ENCODE assay signal across 13 cellular contexts in the genomic region with DNA sequence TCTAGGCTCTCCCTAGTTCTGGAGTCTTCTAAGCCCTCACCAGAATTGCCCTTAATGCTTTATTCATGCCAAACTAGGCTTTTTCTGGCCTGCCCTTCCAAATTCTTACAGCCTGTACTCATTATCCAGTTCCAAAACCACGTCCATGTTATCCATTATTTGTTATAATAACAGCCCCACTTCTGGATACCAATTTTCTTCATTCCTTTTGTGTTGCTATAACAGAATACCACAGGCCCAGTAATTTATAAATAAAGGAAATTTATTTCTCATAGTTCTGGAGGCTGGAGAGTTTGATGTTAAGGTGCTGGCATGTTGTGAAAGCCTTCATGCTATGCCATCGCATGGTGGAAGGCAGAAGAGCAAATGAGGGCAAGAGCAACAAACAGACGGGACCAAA.
DNase-seq lines count a peak whose midpoint lies in the region; ATAC-seq and TF ChIP-seq lines count a peak whose summit lies in the region.
"Had no signal": no experiment of that assay in that cellular context is flagged by ENCODE, and none has a peak within 500 bp of the region (broad histone marks: within the 10 kb centered on the region; RNA-seq: fewer than 3 reads in every experiment).

No MANE protein-coding gene starts in this region.

- peak; percentile 64 for DNase-seq in GM04503 (ENCODE audit: low read depth)
- DNase-seq in ascending aorta (ENCODE audit: low spot score in 2 of 2), result no peak
- peak; percentile 10 for DNase-seq in fibroblast of gingiva (ENCODE audit: low read depth)
- no peak for DNase-seq in Karpas-422
- DNase-seq in brain microvascular endothelial cell, result no peak
- no peak for DNase-seq in DMS114 treated with DMSO at 0.1 percent for 48 hours (lab: John Stamatoyannopoulos, UW; ENCODE audit: unreplicated experiment)
- DNase-seq: AML-193; CD4-positive, CD25-positive, alpha-beta regulatory T cell; GOT3; H9 had no signal

- intact Hi-C loops in ascending aorta (cut with DNase I), result no loop called here

- no peaks in the 10 kb centered on the region for H4K20me1 ChIP-seq in Karpas-422 (ENCODE audit: insufficient read depth, low read depth, low read length)
- H4K20me1 ChIP-seq: BLaER1 had no signal

- in situ Hi-C loops in brain microvascular endothelial cell (cut with HindIII; ENCODE audit: low pct_ligation_motif_present, low sequenced_read_pairs), result no loop called here

- no peak overlapping the region for H3K9ac ChIP-seq in Karpas-422 (ENCODE audit: low read length)
- H3K9ac ChIP-seq: BLaER1 had no signal

- no peak overlapping the region for H3K4me2 ChIP-seq in Karpas-422 (ENCODE audit: low read depth, low read length, poor library complexity, severe bottlenecking)
- H3K4me2 ChIP-seq: A549, BLaER1 had no signal

- ATAC-seq in GM21390 (IDR thresholded peaks at IDR 0.05; ENCODE audit: unreplicated experiment), result no peak
- ATAC-seq: A549 had no signal

- no peaks in the 10 kb centered on the region for H3K4me1 ChIP-seq in ascending aorta
- H3K4me1 ChIP-seq in Karpas-422 (ENCODE audit: low read length), result no peaks in the 10 kb centered on the region
- H3K4me1 ChIP-seq: A549, BLaER1 had no signal

- no peaks in the 10 kb centered on the region for H3K9me2 ChIP-seq in Karpas-422 (replicated peaks; ENCODE audit: insufficient read depth, low read length)

- H3K36me3 ChIP-seq in ascending aorta (no peaks in the 10 kb centered on the region), Karpas-422 (ENCODE audit: insufficient read depth, low read length) (no peaks in the 10 kb centered on the region), brain microvascular endothelial cell (replicated peaks) (no peaks in the 10 kb centered on the region)
- H3K36me3 ChIP-seq: BLaER1 had no signal

- no peak overlapping the region for H3K4me3 ChIP-seq in ascending aorta
- H3K4me3 ChIP-seq in Karpas-422 (ENCODE audit: low read length), result no peak overlapping the region
- H3K4me3 ChIP-seq in brain microvascular endothelial cell (ENCODE audit: low read depth, low read length), result no peak overlapping the region
- H3K4me3 ChIP-seq: A549, BLaER1 had no signal

- H2AFZ ChIP-seq in Karpas-422 (ENCODE audit: low read length), result no peak overlapping the region

- H3K9me3 ChIP-seq in ascending aorta, result no peaks in the 10 kb centered on the region
- H3K9me3 ChIP-seq in Karpas-422 (ENCODE audit: low read length), result no peaks in the 10 kb centered on the region

- TF ChIP-seq CTCF in ascending aorta (IDR thresholded peaks at IDR 0.05) (no peak), brain microvascular endothelial cell (IDR thresholded peaks at IDR 0.05; ENCODE audit: low read depth, low read length, missing control alignments) (no peak)

- H3K79me2 ChIP-seq in Karpas-422 (ENCODE audit: low read length), result no peaks in the 10 kb centered on the region

- H3K27ac ChIP-seq in ascending aorta, result peak overlapping the region; percentile 28 to 53
- H3K27ac ChIP-seq in Karpas-422 (ENCODE audit: low read length), result no peak overlapping the region
- H3K27ac ChIP-seq in brain microvascular endothelial cell, result no peak overlapping the region
- H3K27ac ChIP-seq: BLaER1 had no signal

- no peaks in the 10 kb centered on the region for H3K27me3 ChIP-seq in ascending aorta
- no peaks in the 10 kb centered on the region for H3K27me3 ChIP-seq in Karpas-422 (ENCODE audit: low read length)
- no peaks in the 10 kb centered on the region for H3K27me3 ChIP-seq in brain microvascular endothelial cell (replicated peaks)
- H3K27me3 ChIP-seq: BLaER1 had no signal

Comparison
In these comparisons a context has a peak if more than half of its experiments do, and no peak if none do; other contexts are left out.
1. DNase-seq: peak in GM04503 (single experiment) and fibroblast of gingiva (single experiment); none in ascending aorta (0 of 2), Karpas-422 (single experiment), brain microvascular endothelial cell (single experiment) and DMS114 treated with DMSO at 0.1 percent for 48 hours (single experiment).
2. H3K27ac ChIP-seq: peak in ascending aorta (2 of 2); none in Karpas-422 (single experiment) and brain microvascular endothelial cell (single experiment).